In genomic region chr4:56655627-56656345, GRCh38 we compare ENCODE assay signal across 8 cellular contexts. TPM values are rescaled to one million over a fixed set of nuclear protein-coding genes. Genes with fewer than 3 reads are reported as not detected.
DNase-seq lines count a peak whose midpoint lies in the region; ATAC-seq and TF ChIP-seq lines count a peak whose summit lies in the region.

No MANE protein-coding gene starts in this region.

- TF ChIP-seq POLR2A in thyroid gland (IDR thresholded peaks at IDR 0.05), result peak in 1 of 2 donors; percentile 10

- peak; percentile 36 for ATAC-seq in GM19372 (IDR thresholded peaks at IDR 0.05; ENCODE audit: low read depth, unreplicated experiment)
- ATAC-seq in WTC11, result peak; percentile 33
- ATAC-seq in GM18909 (IDR thresholded peaks at IDR 0.05; ENCODE audit: poor library complexity, unreplicated experiment), result no peak

- no peaks in the 10 kb centered on the region for H3K36me3 ChIP-seq in endocrine pancreas (ENCODE audit: control insufficient read depth, insufficient read depth, low read length)
- H3K36me3 ChIP-seq in mucosa of rectum (ENCODE audit: control insufficient read depth in 2 of 2, insufficient read depth in 2 of 2, low read length in 2 of 2), result no peaks in the 10 kb centered on the region
- H3K36me3 ChIP-seq in thyroid gland, result no peaks in the 10 kb centered on the region

- TF ChIP-seq CTCF in WTC11 (IDR thresholded peaks at IDR 0.05) (no peak), thyroid gland (IDR thresholded peaks at IDR 0.05) (no peak)

- no peaks in the 10 kb centered on the region for H3K9me3 ChIP-seq in endocrine pancreas (ENCODE audit: control insufficient read depth, low read length)
- H3K9me3 ChIP-seq in mucosa of rectum (ENCODE audit: control insufficient read depth in 2 of 2, low read length in 2 of 2), result no peaks in the 10 kb centered on the region
- no peaks in the 10 kb centered on the region for H3K9me3 ChIP-seq in thyroid gland

- no peaks in the 10 kb centered on the region for H3K9me3 Mint-ChIP-seq in WTC11

- DNase-seq in WTC11 (ENCODE audit: low spot score) (peak; percentile 29), thyroid gland (peak; percentile 39 to 49), RKO (ENCODE audit: low spot score) (no peak), DMS153 (lab: John Stamatoyannopoulos, UW) (no peak)

- 0% methylated on average over 10 to 12 of the region's 79 CpGs for WGBS in thyroid gland, 2 donors

- H3K9ac ChIP-seq in endocrine pancreas (ENCODE audit: control insufficient read depth, insufficient read depth, low read length), result peak overlapping the region; percentile 88
- H3K9ac ChIP-seq in mucosa of rectum (ENCODE audit: low read depth in 1 of 2, low read length in 2 of 2), result peak overlapping the region; percentile 20 to 48

- peaks cover 15% of the 10 kb centered on the region for H3K4me1 Mint-ChIP-seq in WTC11

- peak overlapping the region; percentile 92 for H3K4me3 Mint-ChIP-seq in WTC11

- H3K36me3 Mint-ChIP-seq in WTC11, result no peaks in the 10 kb centered on the region

- intact Hi-C loops in thyroid gland (cut with DNase I), result loop anchor here (10.0 kb wide), 1 partner anchor 149 kb away; no protein-coding TSS in a partner anchor

- no peaks in the 10 kb centered on the region for H3K27me3 ChIP-seq in endocrine pancreas (ENCODE audit: control insufficient read depth, insufficient read depth, low read length)
- peaks cover 32 to 43% of the 10 kb centered on the region in 2 donors for H3K27me3 ChIP-seq in mucosa of rectum (ENCODE audit: control insufficient read depth in 2 of 2, insufficient read depth in 2 of 2, low read length in 2 of 2)
- no peaks in the 10 kb centered on the region for H3K27me3 ChIP-seq in thyroid gland

- H3K4me3 ChIP-seq in endocrine pancreas (ENCODE audit: control insufficient read depth, insufficient read depth, low read length) (peak overlapping the region; percentile 47), mucosa of rectum (ENCODE audit: low read length in 2 of 2) (peak overlapping the region; percentile 57 to 68), thyroid gland (replicated peaks in 1 of 3) (peak overlapping the region in 2 of 3 donors; percentile 43 to 45)

- H3K4me1 ChIP-seq in endocrine pancreas (ENCODE audit: control insufficient read depth, insufficient read depth, low read length) (peaks cover 8% of the 10 kb centered on the region), mucosa of rectum (ENCODE audit: control insufficient read depth in 2 of 2, insufficient read depth in 2 of 2, low read length in 2 of 2) (peaks cover 13 to 17% of the 10 kb centered on the region in 2 donors), thyroid gland (peaks cover 47 to 77% of the 10 kb centered on the region in 2 donors)

- no peak overlapping the region for H3K27ac Mint-ChIP-seq in WTC11

- POLR2A ChIA-PET in WTC11 (lab: Charles Lee), result no interaction called here

- H3K27ac ChIP-seq in mucosa of rectum (ENCODE audit: low read depth in 2 of 2, low read length in 2 of 2), result peak overlapping the region in 1 of 2 donors; percentile 56
- H3K27ac ChIP-seq in thyroid gland, result peak overlapping the region in 2 of 3 donors; percentile 3 to 59

- CTCF ChIA-PET in WTC11 (lab: Charles Lee), result interaction anchor here (1.0 to 1.9 kb wide), 5 partner anchors 9 to 181 kb away, joined by 4 to 9 read pairs (median 5); no protein-coding TSS in a partner anchor

- H3K27me3 Mint-ChIP-seq in WTC11 (ENCODE audit: low read depth), result peaks cover 96% of the 10 kb centered on the region

TF ChIP-seq in WTC11, 78 proteins besides CTCF, POLR2A, EP300 and RAD21 (continues in another document):
- no peak for TF ChIP-seq GTF2I (CRISPR knock-in tag; conservative IDR thresholded peaks at IDR 0.05)
- no peak for TF ChIP-seq JAZF1 (CRISPR knock-in tag; IDR thresholded peaks at IDR 0.05)
- TF ChIP-seq, protein P1, sequence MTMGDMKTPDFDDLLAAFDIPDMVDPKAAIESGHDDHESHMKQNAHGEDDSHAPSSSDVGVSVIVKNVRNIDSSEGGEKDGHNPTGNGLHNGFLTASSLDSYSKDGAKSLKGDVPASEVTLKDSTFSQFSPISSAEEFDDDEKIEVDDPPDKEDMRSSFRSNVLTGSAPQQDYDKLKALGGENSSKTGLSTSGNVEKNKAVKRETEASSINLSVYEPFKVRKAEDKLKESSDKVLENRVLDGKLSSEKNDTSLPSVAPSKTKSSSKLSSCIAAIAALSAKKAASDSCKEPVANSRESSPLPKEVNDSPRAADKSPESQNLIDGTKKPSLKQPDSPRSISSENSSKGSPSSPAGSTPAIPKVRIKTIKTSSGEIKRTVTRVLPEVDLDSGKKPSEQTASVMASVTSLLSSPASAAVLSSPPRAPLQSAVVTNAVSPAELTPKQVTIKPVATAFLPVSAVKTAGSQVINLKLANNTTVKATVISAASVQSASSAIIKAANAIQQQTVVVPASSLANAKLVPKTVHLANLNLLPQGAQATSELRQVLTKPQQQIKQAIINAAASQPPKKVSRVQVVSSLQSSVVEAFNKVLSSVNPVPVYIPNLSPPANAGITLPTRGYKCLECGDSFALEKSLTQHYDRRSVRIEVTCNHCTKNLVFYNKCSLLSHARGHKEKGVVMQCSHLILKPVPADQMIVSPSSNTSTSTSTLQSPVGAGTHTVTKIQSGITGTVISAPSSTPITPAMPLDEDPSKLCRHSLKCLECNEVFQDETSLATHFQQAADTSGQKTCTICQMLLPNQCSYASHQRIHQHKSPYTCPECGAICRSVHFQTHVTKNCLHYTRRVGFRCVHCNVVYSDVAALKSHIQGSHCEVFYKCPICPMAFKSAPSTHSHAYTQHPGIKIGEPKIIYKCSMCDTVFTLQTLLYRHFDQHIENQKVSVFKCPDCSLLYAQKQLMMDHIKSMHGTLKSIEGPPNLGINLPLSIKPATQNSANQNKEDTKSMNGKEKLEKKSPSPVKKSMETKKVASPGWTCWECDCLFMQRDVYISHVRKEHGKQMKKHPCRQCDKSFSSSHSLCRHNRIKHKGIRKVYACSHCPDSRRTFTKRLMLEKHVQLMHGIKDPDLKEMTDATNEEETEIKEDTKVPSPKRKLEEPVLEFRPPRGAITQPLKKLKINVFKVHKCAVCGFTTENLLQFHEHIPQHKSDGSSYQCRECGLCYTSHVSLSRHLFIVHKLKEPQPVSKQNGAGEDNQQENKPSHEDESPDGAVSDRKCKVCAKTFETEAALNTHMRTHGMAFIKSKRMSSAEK (CRISPR knock-in tag; IDR thresholded peaks at IDR 0.05; ENCODE audit: borderline replicate concordance), result no peak
- TF ChIP-seq PRRX2 (CRISPR knock-in tag; IDR thresholded peaks at IDR 0.05), result no peak
- no peak for TF ChIP-seq ZNF512 (CRISPR knock-in tag; IDR thresholded peaks at IDR 0.05; ENCODE audit: borderline replicate concordance)
- no peak for TF ChIP-seq ATF2 (CRISPR knock-in tag; IDR thresholded peaks at IDR 0.05; ENCODE audit: borderline replicate concordance, low read depth)
- TF ChIP-seq FOXK1 (CRISPR knock-in tag; IDR thresholded peaks at IDR 0.05), result no peak
- no peak for TF ChIP-seq SMAD4 (CRISPR knock-in tag; IDR thresholded peaks at IDR 0.05)
- TF ChIP-seq, protein P2, sequence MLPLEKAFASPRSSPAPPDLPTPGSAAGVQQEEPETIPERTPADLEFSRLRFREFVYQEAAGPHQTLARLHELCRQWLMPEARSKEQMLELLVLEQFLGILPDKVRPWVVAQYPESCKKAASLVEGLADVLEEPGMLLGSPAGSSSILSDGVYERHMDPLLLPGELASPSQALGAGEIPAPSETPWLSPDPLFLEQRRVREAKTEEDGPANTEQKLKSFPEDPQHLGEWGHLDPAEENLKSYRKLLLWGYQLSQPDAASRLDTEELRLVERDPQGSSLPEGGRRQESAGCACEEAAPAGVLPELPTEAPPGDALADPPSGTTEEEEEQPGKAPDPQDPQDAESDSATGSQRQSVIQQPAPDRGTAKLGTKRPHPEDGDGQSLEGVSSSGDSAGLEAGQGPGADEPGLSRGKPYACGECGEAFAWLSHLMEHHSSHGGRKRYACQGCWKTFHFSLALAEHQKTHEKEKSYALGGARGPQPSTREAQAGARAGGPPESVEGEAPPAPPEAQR (CRISPR knock-in tag; IDR thresholded peaks at IDR 0.05), result no peak
- no peak for TF ChIP-seq FOXP1 (CRISPR knock-in tag; IDR thresholded peaks at IDR 0.05; ENCODE audit: borderline replicate concordance)

RNA-seq across cellular contexts. Expression of gene HOPX, which starts 25.3 kb away (rescaled TPM):
- total RNA-seq in WTC11 (2021) (0.26 to 0.87 TPM (median 0.27 TPM) in 3 replicates), thyroid gland (100 to 1,000 TPM; 271 to 316 (median 289) TPM)

Comparison
In these comparisons a context has a peak if more than half of its experiments do, and no peak if none do; other contexts are left out.
1. DNase-seq: peak in WTC11 (single experiment) and thyroid gland (2 of 2); none in RKO (single experiment) and DMS153 (single experiment).
2. RNA of gene HOPX, which starts 25.3 kb away (total RNA-seq): 271 to 316 TPM in thyroid gland; 0.26 to 0.87 TPM in WTC11; every median in the first group is over 100 times any median in the second.
3. Peak in every context shown above with its lines, with median percentiles within 50 percentile points of each other: H3K4me3 ChIP-seq.